In genomic region chr6:88376197-88376596, GRCh38 we compare ENCODE assay signal across 16 cellular contexts.
"Had no signal": no experiment of that assay in that cellular context is flagged by ENCODE, and none has a peak within 500 bp of the region (broad histone marks: within the 10 kb centered on the region; RNA-seq: fewer than 3 reads in every experiment).

No MANE protein-coding gene starts in this region.

- H3K4me2 ChIP-seq: neural progenitor cell had no signal

- ATAC-seq: activated CD4-positive, CD25-positive, alpha-beta regulatory T cell treated with anti-CD3 and anti-CD28 coated beads, Interleukin-2, amount 50 U/mL, for 24 hours; activated T-cell treated with anti-CD3 and anti-CD28 coated beads, Interleukin-2, amount 50 U/mL, for 4 hours; gastroesophageal sphincter; left lung had no signal

- H3K27me3 ChIP-seq: gastroesophageal sphincter, left lung, neural progenitor cell, ovary, transverse colon had no signal

- H3K36me3 ChIP-seq: gastroesophageal sphincter, left lung, neural progenitor cell, ovary, transverse colon had no signal

- H3K27me3 Mint-ChIP-seq: activated naive CD8-positive, alpha-beta T cell had no signal

- H3K4me3 Mint-ChIP-seq: activated naive CD8-positive, alpha-beta T cell; activated T-cell treated with anti-CD3 and anti-CD28 coated beads, Interleukin-2, amount 50 U/mL, for 4 hours; neural progenitor cell; T-helper 2 cell treated with Interferon-gamma antibody and Interleukin-4, amounts not matched to agents 5 μg/mL and 100 μg/mL, for 36 hours had no signal

- H3K27ac Mint-ChIP-seq: activated naive CD8-positive, alpha-beta T cell; neural progenitor cell; T-helper 2 cell treated with Interferon-gamma antibody and Interleukin-4, amounts not matched to agents 5 μg/mL and 100 μg/mL, for 36 hours had no signal

- DNase-seq: activated CD4-positive, alpha-beta T cell treated with anti-CD3 and anti-CD28 coated beads, Interleukin-2, amount 50 U/mL, for 4 hours; activated gamma-delta T cell; activated T-cell treated with anti-CD3 and anti-CD28 coated beads, Interleukin-2, amount 50 U/mL, for 4 hours; anterior cingulate cortex; caudate nucleus; effector CD4-positive, alpha-beta T cell; islet precursor cell; left lung; ovary; transverse colon had no signal

- H3K9me3 Mint-ChIP-seq: activated T-cell treated with anti-CD3 and anti-CD28 coated beads, Interleukin-2, amount 50 U/mL, for 4 hours; neural progenitor cell; T-helper 2 cell treated with Interferon-gamma antibody and Interleukin-4, amounts not matched to agents 5 μg/mL and 100 μg/mL, for 36 hours had no signal

- H3K4me3 ChIP-seq: coronary artery, gastroesophageal sphincter, left lung, neural progenitor cell, ovary, transverse colon had no signal

- H3K27ac ChIP-seq: gastroesophageal sphincter, left lung, neural progenitor cell, ovary, transverse colon had no signal

- H3K4me1 ChIP-seq: transverse colon had no signal

- H2AFZ ChIP-seq: neural progenitor cell had no signal

- H3K9ac ChIP-seq: neural progenitor cell had no signal

- H3K36me3 Mint-ChIP-seq: activated naive CD8-positive, alpha-beta T cell; neural progenitor cell had no signal

- H3K9me3 ChIP-seq: gastroesophageal sphincter, left lung, ovary, transverse colon had no signal
